ENCODE assay signal across 17 cellular contexts in the genomic region with DNA sequence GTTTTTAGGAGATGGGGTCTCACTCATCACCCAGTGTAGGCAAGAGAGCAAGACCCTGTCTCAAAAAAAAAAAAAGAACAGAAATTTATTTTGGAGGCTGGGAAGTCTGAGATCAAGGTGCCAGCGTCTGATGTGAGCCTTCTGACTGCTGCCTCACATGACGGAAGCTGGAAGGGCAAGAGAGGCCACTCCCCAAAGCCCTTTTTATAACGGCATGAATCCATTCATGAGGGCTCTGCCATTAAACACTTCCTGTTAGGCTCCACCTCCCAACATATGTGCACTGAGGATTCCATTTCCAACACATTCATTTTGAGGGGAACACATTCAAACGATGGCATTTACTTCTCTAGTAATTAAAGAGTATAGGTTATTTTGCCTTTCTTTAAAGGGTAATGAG. TPM values are rescaled to one million over a fixed set of nuclear protein-coding genes. Genes with fewer than 3 reads are reported as not detected.
DNase-seq lines count a peak whose midpoint lies in the region; ATAC-seq and TF ChIP-seq lines count a peak whose summit lies in the region.
"Had no signal": no experiment of that assay in that cellular context is flagged by ENCODE, and none has a peak within 500 bp of the region (broad histone marks: within the 10 kb centered on the region; RNA-seq: fewer than 3 reads in every experiment).

No MANE protein-coding gene starts in this region.

- H3K27me3 ChIP-seq in esophagus muscularis mucosa: no peaks in the 10 kb centered on the region
- H3K27me3 ChIP-seq: BE2C had no signal

- H3K4me1 ChIP-seq in esophagus muscularis mucosa: no peaks in the 10 kb centered on the region
- H3K4me1 ChIP-seq: BE2C had no signal

- no peak for TF ChIP-seq POLR2A in esophagus muscularis mucosa (IDR thresholded peaks at IDR 0.05; ENCODE audit: low read depth)

- ATAC-seq in activated naive CD8-positive, alpha-beta T cell treated with anti-CD3 and anti-CD28 coated beads, Interleukin-2, amount 50 U/mL, for 24 hours: no peak
- ATAC-seq in HG02840 (IDR thresholded peaks at IDR 0.05; ENCODE audit: low FRiP score, unreplicated experiment): no peak

- peaks cover 18 to 74% (median 44%) of the 10 kb centered on the region in 4 donors for H3K36me3 ChIP-seq in esophagus muscularis mucosa

- peaks cover 2% of the 10 kb centered on the region for H3K4me1 Mint-ChIP-seq in activated naive CD8-positive, alpha-beta T cell (ENCODE audit: low read depth)
- peaks cover 7% of the 10 kb centered on the region for H3K4me1 Mint-ChIP-seq in activated naive CD8-positive, alpha-beta T cell treated with anti-CD3 and anti-CD28 coated beads, Interleukin-2, amount 50 U/mL, for 24 hours

- no peaks in the 10 kb centered on the region for H3K27me3 Mint-ChIP-seq in activated naive CD8-positive, alpha-beta T cell
- H3K27me3 Mint-ChIP-seq in activated naive CD8-positive, alpha-beta T cell treated with anti-CD3 and anti-CD28 coated beads, Interleukin-2, amount 50 U/mL, for 24 hours: no peaks in the 10 kb centered on the region
- H3K27me3 Mint-ChIP-seq: CD4-positive, alpha-beta T cell had no signal

- DNase-seq in activated naive CD8-positive, alpha-beta T cell treated with anti-CD3 and anti-CD28 coated beads, Interleukin-2, amount 50 U/mL, for 24 hours: no peak
- DNase-seq in DMS153 treated with DMSO at 0.1 percent for 48 hours (lab: John Stamatoyannopoulos, UW; ENCODE audit: unreplicated experiment): peak; percentile 65
- peak; percentile 3 for DNase-seq in esophagus muscularis mucosa (ENCODE audit: extremely low spot score)
- DNase-seq in cardiac septum (ENCODE audit: low spot score): no peak
- no peak for DNase-seq in kidney tubule cell (ENCODE audit: low spot score)
- DNase-seq: BE2C; CD4-positive, alpha-beta T cell; EL; KBM-7; MV-4-11; NCI-H1417; NCI-H187 treated with DMSO at 0.1 percent for 48 hours; NCI-H526; RPMI8226; SIG-M5 had no signal

- WGBS in esophagus muscularis mucosa: 59% methylated on average over 4 of the region's 4 CpGs

- no peaks in the 10 kb centered on the region for H3K9me3 Mint-ChIP-seq in activated naive CD8-positive, alpha-beta T cell (ENCODE audit: low read depth)
- no peaks in the 10 kb centered on the region for H3K9me3 Mint-ChIP-seq in activated naive CD8-positive, alpha-beta T cell treated with anti-CD3 and anti-CD28 coated beads, Interleukin-2, amount 50 U/mL, for 24 hours
- H3K9me3 Mint-ChIP-seq: CD4-positive, alpha-beta T cell had no signal

- H3K27ac ChIP-seq in esophagus muscularis mucosa (replicated peaks in 1 of 4): no peak overlapping the region

- no peak overlapping the region for H3K4me3 ChIP-seq in esophagus muscularis mucosa

- no peak for TF ChIP-seq CTCF in esophagus muscularis mucosa (IDR thresholded peaks at IDR 0.05)

- no peak overlapping the region for H3K4me3 Mint-ChIP-seq in activated naive CD8-positive, alpha-beta T cell
- no peak overlapping the region for H3K4me3 Mint-ChIP-seq in activated naive CD8-positive, alpha-beta T cell treated with anti-CD3 and anti-CD28 coated beads, Interleukin-2, amount 50 U/mL, for 24 hours
- H3K4me3 Mint-ChIP-seq: CD4-positive, alpha-beta T cell had no signal

- peak overlapping the region; percentile 5 for H3K27ac Mint-ChIP-seq in activated naive CD8-positive, alpha-beta T cell
- no peak overlapping the region for H3K27ac Mint-ChIP-seq in activated naive CD8-positive, alpha-beta T cell treated with anti-CD3 and anti-CD28 coated beads, Interleukin-2, amount 50 U/mL, for 24 hours
- H3K27ac Mint-ChIP-seq: CD4-positive, alpha-beta T cell had no signal

- H3K36me3 Mint-ChIP-seq in activated naive CD8-positive, alpha-beta T cell: no peaks in the 10 kb centered on the region
- peaks cover 14% of the 10 kb centered on the region for H3K36me3 Mint-ChIP-seq in activated naive CD8-positive, alpha-beta T cell treated with anti-CD3 and anti-CD28 coated beads, Interleukin-2, amount 50 U/mL, for 24 hours (ENCODE audit: low read depth)

- H3K9me3 ChIP-seq in esophagus muscularis mucosa: no peaks in the 10 kb centered on the region
- H3K9me3 ChIP-seq: BE2C had no signal

- intact Hi-C loops in esophagus muscularis mucosa (cut with DNase I): loop anchor here (5.0 kb wide), 1 partner anchor 293 kb away; no protein-coding TSS in a partner anchor
- intact Hi-C loops in cardiac septum (cut with DNase I): loop anchor here (10.0 kb wide), 1 partner anchor 274 kb away; a partner anchor contains a TSS

- no peak for TF ChIP-seq EP300 in esophagus muscularis mucosa (IDR thresholded peaks at IDR 0.05)

RNA-seq across cellular contexts. Expression of a gene that starts 50.9 kb away (rescaled TPM):
- total RNA-seq in esophagus muscularis mucosa (100 to 1,000 TPM in 3 of 4 donors, 10 to 100 TPM in 1; 95.6 to 214 (median 140) TPM), cardiac septum (73.9 TPM)

RNA-seq across cellular contexts. Expression of a gene that starts 59.5 kb away (rescaled TPM):
- total RNA-seq in esophagus muscularis mucosa: 10 to 100 TPM in 2 of 4 donors, 1 to 10 TPM in 2; 8.4 to 27.0 (median 11.5) TPM
- total RNA-seq in cardiac septum: 8.2 TPM

RNA-seq across cellular contexts. Expression of a gene that starts 59.7 kb away (rescaled TPM):
- total RNA-seq in esophagus muscularis mucosa (10 to 100 TPM; 14.9 to 21.6 (median 18.8) TPM), cardiac septum (20.7 TPM)

Comparison
In these comparisons a context has a peak if more than half of its experiments do, and no peak if none do; other contexts are left out.
1. DNase-seq: peak in DMS153 treated with DMSO at 0.1 percent for 48 hours (single experiment) and esophagus muscularis mucosa (single experiment); none in activated naive CD8-positive, alpha-beta T cell treated with anti-CD3 and anti-CD28 coated beads, Interleukin-2, amount 50 U/mL, for 24 hours (single experiment), cardiac septum (single experiment) and kidney tubule cell (single experiment).